ENCODE assay signal across 35 cellular contexts in genomic region chr17:60095830-60096229, GRCh38. TPM values are rescaled to one million over a fixed set of nuclear protein-coding genes. Genes with fewer than 3 reads are reported as not detected.
"Had no signal": no experiment of that assay in that cellular context is flagged by ENCODE, and none has a peak within 500 bp of the region (broad histone marks: within the 10 kb centered on the region; RNA-seq: fewer than 3 reads in every experiment).

No MANE protein-coding gene starts in this region.

- H3K27ac Mint-ChIP-seq: activated CD8-positive, alpha-beta memory T cell treated with anti-CD3 and anti-CD28 coated beads, Interleukin-2, amount 10 ng/mL, durations not matched to agents 7 days and 5 days; activated CD8-positive, alpha-beta T cell treated with anti-CD3 and anti-CD28 coated beads, Interleukin-2, amount 10 ng/mL, durations not matched to agents 7 days and 5 days; activated T-cell treated with anti-CD3 and anti-CD28 coated beads, Interleukin-2, amount 50 U/mL, for 72 hours; immature natural killer cell; mesothelial cell of epicardium; naive thymus-derived CD4-positive, alpha-beta T cell had no signal

- H3K9me3 ChIP-seq: colonic mucosa, pancreas, prostate gland, thoracic aorta, uterus had no signal

- ATAC-seq: activated CD8-positive, alpha-beta memory T cell treated with anti-CD3 and anti-CD28 coated beads, Interleukin-2, amount 10 ng/mL, durations not matched to agents 7 days and 5 days; activated CD8-positive, alpha-beta T cell treated with anti-CD3 and anti-CD28 coated beads, Interleukin-2, amount 10 ng/mL, durations not matched to agents 7 days and 5 days; activated naive CD4-positive, alpha-beta T cell treated with anti-CD3 and anti-CD28 coated beads, Interleukin-2, amount 50 U/mL, for 72 hours; activated T-cell treated with anti-CD3 and anti-CD28 coated beads, Interleukin-2, amount 50 U/mL, for 72 hours; left lobe of liver; naive thymus-derived CD4-positive, alpha-beta T cell; pancreas; sciatic nerve; stimulated activated naive CD8-positive, alpha-beta T cell treated with anti-CD3 and anti-CD28 coated beads, Interleukin-15, Interleukin-2, amounts not matched to agents 100 U/mL and 50 U/mL, for 24 hours had no signal

- H3K27ac ChIP-seq: colonic mucosa, pancreas, prostate gland, thoracic aorta, uterus had no signal

- H3K4me3 ChIP-seq: colonic mucosa, dorsolateral prefrontal cortex, lung, pancreas, prostate gland, skin epidermis, thoracic aorta, uterus had no signal

- H3K4me3 Mint-ChIP-seq: activated CD8-positive, alpha-beta memory T cell treated with anti-CD3 and anti-CD28 coated beads, Interleukin-2, amount 10 ng/mL, durations not matched to agents 7 days and 5 days; activated CD8-positive, alpha-beta T cell treated with anti-CD3 and anti-CD28 coated beads, Interleukin-2, amount 10 ng/mL, durations not matched to agents 7 days and 5 days; activated T-cell treated with anti-CD3 and anti-CD28 coated beads, Interleukin-2, amount 50 U/mL, for 72 hours; immature natural killer cell; mesothelial cell of epicardium; naive thymus-derived CD4-positive, alpha-beta T cell had no signal

- DNase-seq: activated CD4-positive, alpha-beta T cell treated with anti-CD3 and anti-CD28 coated beads for 1 hour; activated CD8-positive, alpha-beta memory T cell treated with anti-CD3 and anti-CD28 coated beads, Interleukin-2, amount 10 ng/mL, durations not matched to agents 7 days and 5 days; activated naive CD4-positive, alpha-beta T cell; activated T-cell treated with anti-CD3 and anti-CD28 coated beads, Interleukin-2, amount 50 U/mL, for 72 hours; cerebellar nuclear complex; colonic mucosa; dorsolateral prefrontal cortex; effector memory CD4-positive, alpha-beta T cell; head of caudate nucleus; hypothalamus; immature natural killer cell; naive thymus-derived CD4-positive, alpha-beta T cell; nucleus accumbens; pancreas; retina; stimulated activated CD4-positive, alpha-beta T cell treated with anti-CD3 and anti-CD28 coated beads, Interleukin-12 subunit alpha, Interleukin-12 subunit beta, amount 100 ng/mL, for 4 hours; stimulated activated CD4-positive, alpha-beta T cell treated with anti-CD3 and anti-CD28 coated beads, Interleukin-4, amount 100 ng/mL, for 1 hour; stimulated activated naive CD8-positive, alpha-beta T cell treated with anti-CD3 and anti-CD28 coated beads, Interleukin-15, Interleukin-2, amounts not matched to agents 100 U/mL and 50 U/mL, for 24 hours; T-helper 9 cell; trophoblast cell; uterus had no signal

- H3K36me3 ChIP-seq: colonic mucosa, pancreas, prostate gland, thoracic aorta, uterus had no signal

- H3K27me3 ChIP-seq: colonic mucosa, dorsolateral prefrontal cortex, pancreas, uterus had no signal

- H3K4me1 Mint-ChIP-seq: activated CD8-positive, alpha-beta memory T cell treated with anti-CD3 and anti-CD28 coated beads, Interleukin-2, amount 10 ng/mL, durations not matched to agents 7 days and 5 days; immature natural killer cell had no signal

- H3K4me1 ChIP-seq: colonic mucosa, prostate gland, uterus had no signal

- H3K36me3 Mint-ChIP-seq: activated CD8-positive, alpha-beta memory T cell treated with anti-CD3 and anti-CD28 coated beads, Interleukin-2, amount 10 ng/mL, durations not matched to agents 7 days and 5 days had no signal

RNA-seq across cellular contexts. Expression of gene CA4, which starts 53.9 kb away (rescaled TPM):
- total RNA-seq: activated CD8-positive, alpha-beta memory T cell treated with anti-CD3 and anti-CD28 coated beads, Interleukin-2, amount 10 ng/mL, durations not matched to agents 7 days and 5 days; activated CD8-positive, alpha-beta T cell treated with anti-CD3 and anti-CD28 coated beads, Interleukin-2, amount 10 ng/mL, durations not matched to agents 7 days and 5 days; activated naive CD4-positive, alpha-beta T cell treated with anti-CD3 and anti-CD28 coated beads, Interleukin-2, amount 50 U/mL, for 72 hours; activated T-cell treated with anti-CD3 and anti-CD28 coated beads, Interleukin-2, amount 50 U/mL, for 72 hours; fibroblast of lung; fibroblast of villous mesenchyme; kidney epithelial cell; mesothelial cell of epicardium; naive thymus-derived CD4-positive, alpha-beta T cell; T-helper 1 cell treated with Interleukin-12 subunit alpha and Interleukin-12 subunit beta and Interleukin-4 antibody, amounts not matched to agents 30 ng/mL and 1 ng/mL, for 36 hours had no signal
- polyA plus RNA-seq: fibroblast of lung; immature natural killer cell; naive thymus-derived CD4-positive, alpha-beta T cell; neural cell had no signal
